In the genomic region with DNA sequence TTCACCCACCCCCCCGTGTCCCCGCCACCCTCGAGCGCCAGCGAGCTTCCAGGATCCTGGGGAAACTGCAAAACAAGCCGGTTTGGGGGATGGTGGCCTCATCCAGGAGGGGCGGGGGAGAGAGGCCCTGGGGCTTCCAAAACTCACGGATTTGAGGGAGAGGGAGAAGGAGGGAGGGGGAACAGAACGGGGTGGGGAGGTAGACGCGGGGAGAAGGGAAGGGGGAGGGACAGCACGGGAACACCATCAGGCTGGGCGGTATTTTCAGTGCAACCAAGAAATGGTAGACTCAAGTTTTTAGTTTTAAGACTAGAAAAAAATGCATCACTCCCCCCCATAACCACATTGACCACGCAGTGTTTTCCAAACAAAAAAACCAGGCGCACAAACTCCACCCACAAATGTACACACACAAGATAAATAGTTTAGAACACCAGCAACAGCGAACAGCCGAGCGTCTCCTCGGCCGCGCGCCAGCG, we compare ENCODE assay signal across 6 cellular contexts. TPM values are rescaled to one million over a fixed set of nuclear protein-coding genes. Genes with fewer than 3 reads are reported as not detected.
DNase-seq lines count a peak whose midpoint lies in the region; TF ChIP-seq lines count a peak whose summit lies in the region.

No MANE protein-coding gene starts in this region.

- WGBS in urinary bladder = 1% methylated on average over 23 of the region's 23 CpGs

- peak overlapping the region; percentile 15 for H2AFZ ChIP-seq in ACC112 (ENCODE audit: low read length, unreplicated experiment)
- no peak overlapping the region for H2AFZ ChIP-seq in Karpas-422 (ENCODE audit: low read length)

- no peak overlapping the region for H3K27ac ChIP-seq in ACC112 (ENCODE audit: low read depth, low read length)
- H3K27ac ChIP-seq in right atrium auricular region = peak overlapping the region; percentile 79 to 83
- no peak overlapping the region for H3K27ac ChIP-seq in urinary bladder (ENCODE audit: low read depth)
- no peak overlapping the region for H3K27ac ChIP-seq in Karpas-422 (ENCODE audit: low read length)

- TF ChIP-seq CTCF in right atrium auricular region (IDR thresholded peaks at IDR 0.05) = no peak

- peak overlapping the region; percentile 71 for H3K4me3 ChIP-seq in ACC112 (ENCODE audit: low read depth, low read length)
- peak overlapping the region; percentile 44 to 66 for H3K4me3 ChIP-seq in right atrium auricular region
- H3K4me3 ChIP-seq in urinary bladder (ENCODE audit: low read depth, low read length) = peak overlapping the region; percentile 57
- H3K4me3 ChIP-seq in Karpas-422 (ENCODE audit: low read length) = no peak overlapping the region

- no peak overlapping the region for H3K4me2 ChIP-seq in Karpas-422 (ENCODE audit: low read depth, low read length, poor library complexity, severe bottlenecking)

- H3K79me2 ChIP-seq in ACC112 (ENCODE audit: control insufficient read depth, insufficient read depth, low read length, unreplicated experiment) = no peaks in the 10 kb centered on the region
- no peaks in the 10 kb centered on the region for H3K79me2 ChIP-seq in Karpas-422 (ENCODE audit: low read length)

- H3K9me2 ChIP-seq in Karpas-422 (replicated peaks; ENCODE audit: insufficient read depth, low read length) = no peaks in the 10 kb centered on the region

- no peaks in the 10 kb centered on the region; the same call in 1 of the 2 replicates for H4K20me1 ChIP-seq in Karpas-422 (ENCODE audit: insufficient read depth, low read depth, low read length)

- H3K9me3 ChIP-seq in right atrium auricular region (no peaks in the 10 kb centered on the region), Karpas-422 (ENCODE audit: low read length) (no peaks in the 10 kb centered on the region)

- H3K9ac ChIP-seq in Karpas-422 (ENCODE audit: low read length) = no peak overlapping the region

- peaks cover 15% of the 10 kb centered on the region for H3K4me1 ChIP-seq in ACC112 (ENCODE audit: control insufficient read depth, insufficient read depth, low read length, unreplicated experiment)
- H3K4me1 ChIP-seq in right atrium auricular region = peaks cover 0 to 88% of the 10 kb centered on the region in 2 donors
- H3K4me1 ChIP-seq in urinary bladder (ENCODE audit: insufficient read depth) = peaks cover 4% of the 10 kb centered on the region
- peaks cover 31% of the 10 kb centered on the region for H3K4me1 ChIP-seq in Karpas-422 (ENCODE audit: low read length)

- H3K36me3 ChIP-seq in ACC112 (ENCODE audit: insufficient read depth, low read length) (no peaks in the 10 kb centered on the region), right atrium auricular region (no peaks in the 10 kb centered on the region), urinary bladder (ENCODE audit: insufficient read depth) (no peaks in the 10 kb centered on the region), Karpas-422 (ENCODE audit: insufficient read depth, low read length) (no peaks in the 10 kb centered on the region)

- peaks cover 49% of the 10 kb centered on the region for H3K27me3 ChIP-seq in ACC112 (ENCODE audit: insufficient read depth, low read length)
- H3K27me3 ChIP-seq in right atrium auricular region = peaks cover 0 to 9% of the 10 kb centered on the region in 2 donors
- H3K27me3 ChIP-seq in Karpas-422 (ENCODE audit: low read length) = no peaks in the 10 kb centered on the region

- DNase-seq in NCI-H748 (lab: John Stamatoyannopoulos, UW; ENCODE audit: unreplicated experiment) = peak; percentile 77
- no peak for DNase-seq in right atrium auricular region (ENCODE audit: low spot score)
- DNase-seq in GM19240 (ENCODE audit: insufficient read length, low spot score) = no peak
- no peak for DNase-seq in Karpas-422

RNA-seq across cellular contexts. Expression of a gene that starts 1.4 kb away (rescaled TPM):
- 10 to 100 TPM in 1 of 2 donors, 1 to 10 TPM in 1; 5.6 to 13.3 TPM for total RNA-seq in right atrium auricular region
- total RNA-seq in urinary bladder = 6.3 TPM
- polyA plus RNA-seq in urinary bladder = 6.5 TPM
- total RNA-seq in Karpas-422 (2014; rRNA removed; shearing (Covaris generic); ENCODE audit: low replicate concordance) = 1.4 and 1.8 TPM in 2 replicates

RNA-seq across cellular contexts. Expression of a gene that starts 23.1 kb away (rescaled TPM):
- total RNA-seq in right atrium auricular region = 10 to 100 TPM in 1 of 2 donors, 1 to 10 TPM in 1; 9.4 to 16.8 TPM
- total RNA-seq in urinary bladder = 2.0 TPM
- 8.1 TPM for polyA plus RNA-seq in urinary bladder
- 8.8 and 19.2 TPM in 2 replicates for total RNA-seq in Karpas-422 (2014; rRNA removed; shearing (Covaris generic); ENCODE audit: low replicate concordance)

RNA-seq across cellular contexts. Expression of a gene that starts 45.5 kb away (rescaled TPM):
- 10 to 100 TPM; 30.0 to 38.0 TPM for total RNA-seq in right atrium auricular region
- 28.9 TPM for total RNA-seq in urinary bladder
- 64.2 TPM for polyA plus RNA-seq in urinary bladder
- total RNA-seq in Karpas-422 (2014; rRNA removed; shearing (Covaris generic); ENCODE audit: low replicate concordance) = 17.8 and 42.7 TPM in 2 replicates

RNA-seq across cellular contexts. Expression of a gene that starts 49.6 kb away (rescaled TPM):
- total RNA-seq in right atrium auricular region = not detected
- not detected for total RNA-seq in urinary bladder
- not detected for polyA plus RNA-seq in urinary bladder
- total RNA-seq in Karpas-422 (2014; rRNA removed; shearing (Covaris generic); ENCODE audit: low replicate concordance) = 0.61 and 0.86 TPM in 2 replicates

RNA-seq across cellular contexts. Expression of a gene that starts 59.6 kb away (rescaled TPM):
- total RNA-seq in right atrium auricular region (100 to 1,000 TPM; 310 to 394 TPM), urinary bladder (57.9 TPM)
- polyA plus RNA-seq in urinary bladder = 239 TPM
- 97.1 and 152 TPM in 2 replicates for total RNA-seq in Karpas-422 (2014; rRNA removed; shearing (Covaris generic); ENCODE audit: low replicate concordance)

Comparison
In these comparisons a context has a peak if more than half of its experiments do, and no peak if none do; other contexts are left out.
1. H3K27ac ChIP-seq: peak in right atrium auricular region (2 of 2); none in ACC112 (single experiment), urinary bladder (single experiment) and Karpas-422 (single experiment).